Comparison of ENCODE assay signal across 10 cellular contexts in the genomic region with DNA sequence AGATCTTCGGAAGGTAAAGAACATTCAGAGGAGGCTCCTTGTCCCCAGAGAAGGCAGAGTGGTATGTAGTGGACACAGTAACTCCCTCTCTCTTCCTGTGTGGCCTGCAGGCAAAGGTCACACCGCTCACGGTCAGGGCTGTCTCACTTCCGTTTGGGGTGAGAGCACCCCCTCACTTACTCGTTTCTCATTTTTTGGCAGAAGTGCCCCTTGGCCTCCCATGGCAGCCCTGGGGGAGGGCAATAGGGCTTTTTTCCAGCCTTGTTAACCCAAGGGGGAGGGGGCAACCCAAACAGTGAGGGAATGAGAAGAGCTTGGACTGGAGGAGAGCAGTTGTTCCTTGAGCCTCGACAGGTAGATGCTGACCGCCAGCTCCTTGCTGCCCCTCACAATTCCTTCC. TPM values are rescaled to one million over a fixed set of nuclear protein-coding genes. Genes with fewer than 3 reads are reported as not detected.
DNase-seq lines count a peak whose midpoint lies in the region; ATAC-seq and TF ChIP-seq lines count a peak whose summit lies in the region.
"Had no signal": no experiment of that assay in that cellular context is flagged by ENCODE, and none has a peak within 500 bp of the region (broad histone marks: within the 10 kb centered on the region; RNA-seq: fewer than 3 reads in every experiment).

No MANE protein-coding gene starts in this region.

- no peak for TF ChIP-seq CTCF in GM10248 (IDR thresholded peaks at IDR 0.05; ENCODE audit: control extremely low read depth, extremely low read depth, low read depth, missing control alignments)

- no peaks in the 10 kb centered on the region for H4K20me1 ChIP-seq in Karpas-422 (ENCODE audit: insufficient read depth, low read depth, low read length)

- H3K27ac ChIP-seq in trophoblast cell (ENCODE audit: low read depth, low read length) (no peak overlapping the region), Karpas-422 (ENCODE audit: low read length) (no peak overlapping the region)

- H3K4ac ChIP-seq in trophoblast cell (ENCODE audit: low read depth, low read length): no peak overlapping the region

- no peaks in the 10 kb centered on the region for H3K36me3 ChIP-seq in trophoblast cell (ENCODE audit: control insufficient read depth in 1 of 2, insufficient read depth in 2 of 2, low read length in 2 of 2)
- H3K36me3 ChIP-seq in Karpas-422 (ENCODE audit: insufficient read depth, low read length): no peaks in the 10 kb centered on the region

- H3K4me3 ChIP-seq in trophoblast cell (ENCODE audit: low read depth, low read length) (no peak overlapping the region), Karpas-422 (ENCODE audit: low read length) (no peak overlapping the region)

- DNase-seq in GM10248 (ENCODE audit: extremely low spot score) (peak; percentile 50), trophoblast cell (no peak), SW480 (ENCODE audit: low spot score) (no peak), GF-D8 (lab: John Stamatoyannopoulos, UW) (no peak), NCI-H1417 treated with DMSO at 0.1 percent for 48 hours (lab: John Stamatoyannopoulos, UW) (no peak), Karpas-422 (no peak)
- DNase-seq: DMS79 treated with DMSO at 0.1 percent for 48 hours, GOT3 had no signal

- no peak overlapping the region for H2BK120ac ChIP-seq in trophoblast cell (ENCODE audit: insufficient read depth, low read length, poor library complexity)

- no peaks in the 10 kb centered on the region for H3K9me2 ChIP-seq in Karpas-422 (replicated peaks; ENCODE audit: insufficient read depth, low read length)

- no peak overlapping the region for H3K23ac ChIP-seq in trophoblast cell (ENCODE audit: low read length)

- no peaks in the 10 kb centered on the region for H3K79me2 ChIP-seq in trophoblast cell (ENCODE audit: control insufficient read depth, insufficient read depth, low read length, poor library complexity)
- H3K79me2 ChIP-seq in Karpas-422 (ENCODE audit: low read length): no peaks in the 10 kb centered on the region

- H3K14ac ChIP-seq in trophoblast cell (ENCODE audit: low read length): no peak overlapping the region

- POLR2A ChIA-PET in GM10248 (lab: Yijun Ruan, JAX): interaction anchor here (0.6 to 2.6 kb wide), 5 partner anchors 9 to 38 kb away, joined by 3 to 10 read pairs (median 9); a partner anchor contains a TSS

- no peak overlapping the region for H3K4me2 ChIP-seq in trophoblast cell (ENCODE audit: low read length)
- H3K4me2 ChIP-seq in Karpas-422 (ENCODE audit: low read depth, low read length, poor library complexity, severe bottlenecking): no peak overlapping the region

- no peak overlapping the region for H4K91ac ChIP-seq in trophoblast cell (ENCODE audit: low read depth, low read length)

- H3K18ac ChIP-seq in trophoblast cell (ENCODE audit: low read length): no peak overlapping the region

- no peaks in the 10 kb centered on the region for H3K79me1 ChIP-seq in trophoblast cell (ENCODE audit: low read length)

- H3K4me1 ChIP-seq in trophoblast cell (ENCODE audit: control insufficient read depth in 1 of 2, insufficient read depth in 2 of 2, low read length in 2 of 2) (no peaks in the 10 kb centered on the region), Karpas-422 (ENCODE audit: low read length) (no peaks in the 10 kb centered on the region; the same call in 1 of the 2 replicates)

- no peak overlapping the region for H4K12ac ChIP-seq in trophoblast cell (ENCODE audit: low read depth, low read length)

- no peak overlapping the region for H2BK5ac ChIP-seq in trophoblast cell (ENCODE audit: low read depth, low read length, poor library complexity)

- H3K27me3 ChIP-seq in trophoblast cell (ENCODE audit: insufficient read depth, low read length) (no peaks in the 10 kb centered on the region), Karpas-422 (ENCODE audit: low read length) (no peaks in the 10 kb centered on the region)

- H3K9me3 ChIP-seq in trophoblast cell (ENCODE audit: insufficient read depth, low read depth, low read length) (no peaks in the 10 kb centered on the region), Karpas-422 (ENCODE audit: low read length) (no peaks in the 10 kb centered on the region)

- H2AK5ac ChIP-seq in trophoblast cell (ENCODE audit: low read length): no peak overlapping the region

- ATAC-seq in HG02943 (IDR thresholded peaks at IDR 0.05; ENCODE audit: low read depth, unreplicated experiment): peak; percentile 46
- peak; percentile 41 for ATAC-seq in esophagus mucosa

- H2BK12ac ChIP-seq in trophoblast cell (ENCODE audit: low read length): no peak overlapping the region

- H4K8ac ChIP-seq in trophoblast cell (ENCODE audit: low read depth, low read length): no peak overlapping the region

- H2AFZ ChIP-seq in trophoblast cell (ENCODE audit: insufficient read depth, low read length, poor library complexity): peak overlapping the region; percentile 10
- no peak overlapping the region for H2AFZ ChIP-seq in Karpas-422 (ENCODE audit: low read length)

- no CpG with 5 or more reads among the region's 7 CpGs for WGBS in trophoblast cell (ENCODE audit: extremely low coverage, insufficient coverage, insufficient read length)

- CTCF ChIA-PET in GM10248 (lab: Yijun Ruan, JAX): interaction anchor here (0.8 to 13.3 kb wide), 6 partner anchors 9 to 44 kb away, joined by 3 to 96 read pairs (median 4); no protein-coding TSS in a partner anchor

- H3K9ac ChIP-seq in trophoblast cell (ENCODE audit: low read length) (no peak overlapping the region), Karpas-422 (ENCODE audit: low read length) (no peak overlapping the region)

RNA-seq across cellular contexts. Expression of a gene that starts 31.8 kb away (rescaled TPM):
- 7.9 TPM for total RNA-seq in esophagus mucosa
- polyA plus RNA-seq in trophoblast cell (2013): not detected in 2 replicates
- 18.3 and 56.4 TPM in 2 replicates for total RNA-seq in Karpas-422 (2014; rRNA removed; shearing (Covaris generic); ENCODE audit: low replicate concordance)
